Comparison of ENCODE assay signal across 14 cellular contexts in genomic region chr3:73520931-73521461, GRCh38.
DNase-seq lines count a peak whose midpoint lies in the region; ATAC-seq and TF ChIP-seq lines count a peak whose summit lies in the region.
"Had no signal": no experiment of that assay in that cellular context is flagged by ENCODE, and none has a peak within 500 bp of the region (broad histone marks: within the 10 kb centered on the region; RNA-seq: fewer than 3 reads in every experiment).

No MANE protein-coding gene starts in this region.

- no peak for ATAC-seq in HG02571 (IDR thresholded peaks at IDR 0.05; ENCODE audit: unreplicated experiment)
- ATAC-seq in HG03457 (IDR thresholded peaks at IDR 0.05; ENCODE audit: unreplicated experiment) = no peak
- ATAC-seq: activated CD8-positive, alpha-beta T cell treated with anti-CD3 and anti-CD28 coated beads, Interleukin-2, amount 10 ng/mL, durations not matched to agents 7 days and 5 days had no signal

- peaks cover 8 to 41% of the 10 kb centered on the region in 2 donors for H3K4me1 ChIP-seq in muscle layer of duodenum (ENCODE audit: control insufficient read depth in 1 of 2, insufficient read depth in 2 of 2, low read length in 2 of 2)
- H3K4me1 ChIP-seq in tibial nerve = peaks cover 0 to 24% (median 3%) of the 10 kb centered on the region in 4 donors

- no peaks in the 10 kb centered on the region for H3K27me3 ChIP-seq in muscle layer of duodenum (ENCODE audit: low read depth, low read length)
- H3K27me3 ChIP-seq in tibial nerve = no peaks in the 10 kb centered on the region
- H3K27me3 ChIP-seq: adrenal gland had no signal

- H3K9me3 ChIP-seq in muscle layer of duodenum (ENCODE audit: control insufficient read depth in 1 of 2, low read length in 2 of 2) = no peaks in the 10 kb centered on the region
- peaks cover 0 to 4% (median 0%) of the 10 kb centered on the region in 4 donors for H3K9me3 ChIP-seq in tibial nerve

- peak in 1 of 2 donors; percentile 35 for TF ChIP-seq EP300 in tibial nerve (IDR thresholded peaks at IDR 0.05)

- WGBS in tibial nerve, 2 donors = 36 to 41% methylated on average over 13 of the region's 13 CpGs

- DNase-seq in NCI-H446 treated with DMSO at 0.1 percent for 48 hours (lab: John Stamatoyannopoulos, UW) (peak; percentile 30), fibroblast of gingiva (ENCODE audit: low read depth) (peak; percentile 68), tibial nerve (ENCODE audit: low spot score in 2 of 2) (peak in 1 of 2 donors; percentile 48), GF-D8 (lab: John Stamatoyannopoulos, UW) (no peak), epidermal melanocyte (ENCODE audit: insufficient read length, low spot score) (no peak)
- DNase-seq: activated CD8-positive, alpha-beta T cell treated with anti-CD3 and anti-CD28 coated beads, Interleukin-2, amount 10 ng/mL, durations not matched to agents 7 days and 5 days; adrenal gland; GOT3; MV-4-11; SW 1271 had no signal

- TF ChIP-seq POLR2A in tibial nerve (IDR thresholded peaks at IDR 0.05) = no peak

- TF ChIP-seq CTCF in tibial nerve (IDR thresholded peaks at IDR 0.05) = no peak

- H3K36me3 ChIP-seq in muscle layer of duodenum (ENCODE audit: control insufficient read depth in 1 of 2, insufficient read depth in 2 of 2, low read length in 2 of 2) (no peaks in the 10 kb centered on the region), tibial nerve (no peaks in the 10 kb centered on the region)
- H3K36me3 ChIP-seq: adrenal gland had no signal

- peak overlapping the region; percentile 81 for H3K27ac ChIP-seq in muscle layer of duodenum (ENCODE audit: low read length)
- H3K27ac ChIP-seq in tibial nerve = peak overlapping the region in 3 of 4 donors; percentile 26 to 58 (median 43)
- H3K27ac ChIP-seq: adrenal gland, epithelial cell of prostate had no signal

- H3K4me3 ChIP-seq in muscle layer of duodenum (ENCODE audit: low read depth in 1 of 2, low read length in 2 of 2) = peak overlapping the region in 1 of 2 donors; percentile 48
- no peak overlapping the region for H3K4me3 ChIP-seq in tibial nerve
- H3K4me3 ChIP-seq: adrenal gland had no signal

Comparison
In these comparisons a context has a peak if more than half of its experiments do, and no peak if none do; other contexts are left out.
1. DNase-seq: peak in NCI-H446 treated with DMSO at 0.1 percent for 48 hours (single experiment) and fibroblast of gingiva (single experiment); none in GF-D8 (single experiment) and epidermal melanocyte (single experiment).